ENCODE assay signal across 17 cellular contexts in the genomic region with DNA sequence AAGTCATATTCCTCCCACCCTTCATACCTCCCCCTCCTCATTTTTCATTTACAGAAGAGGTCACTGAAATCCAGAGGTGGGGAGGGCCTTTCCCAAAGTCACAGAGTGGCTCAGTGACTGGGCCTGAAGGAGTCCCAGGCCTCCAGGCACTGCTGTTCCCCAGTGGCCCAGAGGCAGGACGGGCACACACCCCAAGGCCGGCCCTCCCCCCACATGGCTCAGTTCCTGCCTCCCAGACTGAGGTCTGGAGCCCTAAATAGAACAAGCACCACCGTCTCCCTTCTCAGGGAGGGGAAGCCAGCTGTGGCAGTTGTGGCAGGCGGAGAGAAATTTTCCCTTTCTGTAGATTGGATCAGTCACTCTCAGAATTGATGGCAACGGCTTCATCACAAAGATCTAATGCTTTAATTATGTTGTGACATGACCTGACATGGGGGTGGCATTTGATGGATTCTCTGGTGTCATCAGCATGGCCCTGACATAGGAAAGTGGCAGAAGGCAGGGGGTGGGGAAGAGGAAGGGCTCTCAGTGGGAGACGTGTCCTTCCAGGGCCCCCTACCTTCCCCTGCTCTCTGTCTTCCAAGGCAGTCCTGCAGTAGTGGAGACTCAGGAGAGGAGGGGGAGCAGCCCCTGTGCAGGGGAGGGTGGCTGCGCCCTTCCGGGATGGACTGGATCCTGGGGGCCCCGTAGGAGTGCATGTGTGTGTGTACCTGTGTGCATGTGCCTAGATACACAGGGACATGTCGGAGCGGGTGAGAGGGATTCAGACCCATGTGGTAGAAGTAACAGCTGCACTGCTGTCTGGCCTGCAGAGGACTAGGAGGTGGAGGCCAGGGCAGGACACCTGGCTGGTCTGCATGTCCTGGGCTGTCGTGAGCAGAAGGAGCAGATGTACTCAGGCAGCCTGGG. TPM values are rescaled to one million over a fixed set of nuclear protein-coding genes. Genes with fewer than 3 reads are reported as not detected.
A peak's percentile ranks its signal among the peaks of the same experiment; 100 is the strongest.
DNase-seq lines count a peak whose midpoint lies in the region; ATAC-seq, FAIRE-seq and TF ChIP-seq lines count a peak whose summit lies in the region.
"Had no signal": no experiment of that assay in that cellular context is flagged by ENCODE, and none has a peak within 500 bp of the region (broad histone marks: within the 10 kb centered on the region; RNA-seq: fewer than 3 reads in every experiment).

No MANE protein-coding gene starts in this region.

- no peak overlapping the region for H3K27ac Mint-ChIP-seq in astrocyte (ENCODE audit: unreplicated experiment)

- H3K79me2 ChIP-seq in astrocyte (ENCODE audit: insufficient read depth, low read length): no peaks in the 10 kb centered on the region

- peaks cover 21% of the 10 kb centered on the region for H3K4me1 Mint-ChIP-seq in astrocyte (ENCODE audit: low read depth, unreplicated experiment)
- H3K4me1 Mint-ChIP-seq: CD4-positive, CD25-positive, alpha-beta regulatory T cell had no signal

- H2AFZ ChIP-seq in astrocyte (ENCODE audit: low read depth, low read length): no peak overlapping the region
- H2AFZ ChIP-seq: GM23248 had no signal

- no peak overlapping the region for H3K4me3 ChIP-seq in astrocyte (ENCODE audit: insufficient read depth, low read depth, low read length)
- peak overlapping the region in 1 of 2 donors; percentile 4 for H3K4me3 ChIP-seq in muscle layer of colon (ENCODE audit: low read depth in 1 of 2, low read length in 2 of 2)
- H3K4me3 ChIP-seq in thoracic aorta: no peak overlapping the region
- H3K4me3 ChIP-seq: dorsolateral prefrontal cortex, GM23248 had no signal

- H3K4me2 ChIP-seq in astrocyte (ENCODE audit: low read length): no peak overlapping the region

- no peak overlapping the region for H3K9ac ChIP-seq in astrocyte (ENCODE audit: low read length)
- no peak overlapping the region for H3K9ac ChIP-seq in muscle layer of colon (ENCODE audit: low read length)
- H3K9ac ChIP-seq: GM23248 had no signal

- peak; percentile 17 for DNase-seq in NCI-H446 treated with DMSO at 0.1 percent for 48 hours (lab: John Stamatoyannopoulos, UW)
- no peak for DNase-seq in astrocyte (ENCODE audit: low read depth)
- DNase-seq in thoracic aorta (ENCODE audit: low spot score): no peak
- DNase-seq in DMS79 (lab: John Stamatoyannopoulos, UW): no peak
- no peak for DNase-seq in NK-92 (lab: John Stamatoyannopoulos, UW; ENCODE audit: unreplicated experiment)
- DNase-seq: activated CD4-positive, CD25-positive, alpha-beta regulatory T cell; activated T-cell treated with anti-CD3 and anti-CD28 coated beads, Interleukin-2, amount 50 U/mL, for 1 hour; amniotic stem cell; CD4-positive, CD25-positive, alpha-beta regulatory T cell; dorsolateral prefrontal cortex; GM23248; midbrain; NCI-H2081 treated with DMSO at 0.1 percent for 48 hours; stimulated activated naive CD8-positive, alpha-beta T cell treated with anti-CD3 and anti-CD28 coated beads, Interleukin-15, Interleukin-2, amounts not matched to agents 100 U/mL and 50 U/mL, for 24 hours had no signal

- H3K27ac ChIP-seq in astrocyte (ENCODE audit: low read depth, low read length): no peak overlapping the region
- H3K27ac ChIP-seq in muscle layer of colon (ENCODE audit: low read depth, low read length): peak overlapping the region; percentile 17
- peak overlapping the region; percentile 67 to 68 for H3K27ac ChIP-seq in thoracic aorta
- H3K27ac ChIP-seq: dorsolateral prefrontal cortex, GM23248 had no signal

- no peak for FAIRE-seq in astrocyte (lab: Jason Lieb, UNC)

- H3K36me3 ChIP-seq in astrocyte (ENCODE audit: insufficient read depth, low read length): no peaks in the 10 kb centered on the region
- H3K36me3 ChIP-seq in muscle layer of colon (ENCODE audit: insufficient read depth, low read length): no peaks in the 10 kb centered on the region
- no peaks in the 10 kb centered on the region for H3K36me3 ChIP-seq in thoracic aorta

- H3K27me3 ChIP-seq in astrocyte (ENCODE audit: insufficient read depth, low read length): no peaks in the 10 kb centered on the region
- no peaks in the 10 kb centered on the region for H3K27me3 ChIP-seq in muscle layer of colon (ENCODE audit: control insufficient read depth in 1 of 2, insufficient read depth in 2 of 2, low read length in 2 of 2)
- no peaks in the 10 kb centered on the region for H3K27me3 ChIP-seq in thoracic aorta (replicated peaks; ENCODE audit: insufficient read depth)
- H3K27me3 ChIP-seq: dorsolateral prefrontal cortex had no signal

- H3K9me3 ChIP-seq in astrocyte (ENCODE audit: insufficient read depth, low read depth, low read length) (no peaks in the 10 kb centered on the region), muscle layer of colon (ENCODE audit: low read length) (no peaks in the 10 kb centered on the region), thoracic aorta (no peaks in the 10 kb centered on the region)

- ATAC-seq in thoracic aorta (ENCODE audit: insufficient number of reproducible peaks, low FRiP score, low read depth) (peak; percentile 40), GM21576 (IDR thresholded peaks at IDR 0.05; ENCODE audit: unreplicated experiment) (no peak), GM18505 (IDR thresholded peaks at IDR 0.05; ENCODE audit: unreplicated experiment) (no peak)
- ATAC-seq: stimulated activated naive CD8-positive, alpha-beta T cell treated with anti-CD3 and anti-CD28 coated beads, Interleukin-15, Interleukin-2, amounts not matched to agents 100 U/mL and 50 U/mL, for 24 hours had no signal

- peaks cover 3% of the 10 kb centered on the region for H3K9me3 Mint-ChIP-seq in astrocyte (ENCODE audit: unreplicated experiment)
- H3K9me3 Mint-ChIP-seq: CD4-positive, CD25-positive, alpha-beta regulatory T cell had no signal

- H3K4me1 ChIP-seq in astrocyte (ENCODE audit: insufficient read depth, low read length) (peaks cover 4% of the 10 kb centered on the region), muscle layer of colon (ENCODE audit: insufficient read depth, low read length) (peaks cover 27% of the 10 kb centered on the region), thoracic aorta (ENCODE audit: control insufficient read depth in 1 of 2, low read depth in 2 of 2) (peaks cover 11 to 23% of the 10 kb centered on the region in 2 donors)

- H3K4me3 Mint-ChIP-seq in astrocyte (ENCODE audit: unreplicated experiment): peak overlapping the region; percentile 31
- H3K4me3 Mint-ChIP-seq: CD4-positive, CD25-positive, alpha-beta regulatory T cell had no signal

- H4K20me1 ChIP-seq in astrocyte (ENCODE audit: insufficient read depth, low read length): no peaks in the 10 kb centered on the region

- H3K27me3 Mint-ChIP-seq in astrocyte (ENCODE audit: low read depth, unreplicated experiment): peaks cover 48% of the 10 kb centered on the region

- no peak for TF ChIP-seq POLR2A in GM18505 (IDR thresholded peaks at IDR 0.05; ENCODE audit: borderline replicate concordance, extremely low read depth, insufficient read depth, insufficient read length)

- TF ChIP-seq CTCF in astrocyte (IDR thresholded peaks at IDR 0.05; ENCODE audit: insufficient read depth, low read depth, low read length): no peak
- TF ChIP-seq CTCF in thoracic aorta (IDR thresholded peaks at IDR 0.05): no peak

- H3K36me3 Mint-ChIP-seq in astrocyte (ENCODE audit: low read depth, unreplicated experiment): no peaks in the 10 kb centered on the region
- H3K36me3 Mint-ChIP-seq: CD4-positive, CD25-positive, alpha-beta regulatory T cell had no signal

RNA-seq across cellular contexts. Expression of a gene that starts 41.2 kb away (rescaled TPM):
- 1.2 TPM in 2 replicates for total RNA-seq in astrocyte
- 1 to 10 TPM in 1 of 2 donors, not detected in 1; 3.8 TPM for total RNA-seq in thoracic aorta
- total RNA-seq: GM23248 had no signal
